Comparison of ENCODE assay signal across 1 cellular context in the genomic region with DNA sequence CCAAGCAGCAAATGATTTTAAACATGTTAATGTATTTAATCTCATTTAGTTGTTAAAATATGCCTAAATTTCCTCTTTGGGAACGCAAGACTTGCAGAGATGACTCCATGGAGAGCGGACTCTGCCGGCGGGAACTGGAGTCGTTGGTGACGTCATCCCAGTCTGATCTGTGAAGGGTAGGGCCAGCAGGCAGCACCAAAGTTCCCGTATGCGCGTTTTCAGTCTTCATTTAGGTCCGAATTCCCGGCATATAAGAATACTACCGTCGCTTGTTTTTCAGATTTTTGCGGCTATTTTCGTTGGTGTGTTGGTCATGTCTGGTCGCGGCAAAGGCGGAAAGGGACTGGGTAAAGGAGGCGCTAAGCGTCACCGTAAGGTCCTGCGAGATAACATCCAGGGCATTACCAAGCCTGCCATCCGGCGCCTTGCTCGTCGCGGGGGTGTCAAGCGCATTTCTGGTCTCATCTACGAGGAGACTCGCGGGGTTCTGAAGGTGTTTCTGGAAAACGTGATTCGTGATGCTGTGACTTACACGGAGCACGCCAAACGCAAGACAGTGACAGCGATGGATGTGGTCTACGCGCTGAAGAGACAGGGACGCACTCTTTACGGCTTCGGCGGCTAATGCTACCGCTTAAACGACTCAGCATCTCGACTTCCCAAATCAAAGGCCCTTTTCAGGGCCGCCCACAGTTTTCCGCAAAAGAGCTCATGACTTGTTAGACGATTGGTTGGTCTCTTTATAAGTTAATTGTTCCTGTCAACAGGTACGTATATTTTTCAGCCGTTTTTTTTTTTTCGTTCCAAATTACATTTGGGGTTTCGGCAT.
TF ChIP-seq lines count a peak whose summit lies in the region.

No MANE protein-coding gene starts in this region.

TF ChIP-seq in HepG2, 621 proteins besides CTCF, POLR2A, EP300 and RAD21 (continued from another document and continues in another):
- TF ChIP-seq ZNF83 (CRISPR knock-in tag; IDR thresholded peaks at IDR 0.05; ENCODE audit: borderline replicate concordance) (no peak), ZNF343 (CRISPR knock-in tag; IDR thresholded peaks at IDR 0.05) (no peak), ATF7 (IDR thresholded peaks at IDR 0.05) (peak; percentile 100), ATF7 (CRISPR knock-in tag; IDR thresholded peaks at IDR 0.05) (peak; percentile 100), E2F5 (CRISPR knock-in tag; conservative IDR thresholded peaks at IDR 0.05) (peak; percentile 62), FOXK1 (CRISPR knock-in tag; IDR thresholded peaks at IDR 0.05; ENCODE audit: borderline replicate concordance, low read depth) (peak; percentile 45; the same call in 1 of the 2 replicates), ZNF318 (CRISPR knock-in tag; IDR thresholded peaks at IDR 0.05) (no peak), ZBTB38 (CRISPR knock-in tag; IDR thresholded peaks at IDR 0.05) (no peak; the same call in 1 of the 2 replicates), KLF6 (CRISPR knock-in tag; IDR thresholded peaks at IDR 0.05) (peak; percentile 96), SMYD3 (CRISPR knock-in tag; IDR thresholded peaks at IDR 0.05) (peak; percentile 95), JDP2 (CRISPR knock-in tag; IDR thresholded peaks at IDR 0.05; ENCODE audit: borderline replicate concordance) (no peak), ZFP62 (CRISPR knock-in tag; IDR thresholded peaks at IDR 0.05) (no peak), NR2F2 (IDR thresholded peaks at IDR 0.05; ENCODE audit: borderline replicate concordance, low read depth) (peak; percentile 57; the same call in 1 of the 2 replicates), NKX3-1 (CRISPR knock-in tag; IDR thresholded peaks at IDR 0.05) (peak; percentile 87; the same call in 1 of the 2 replicates), NFRKB (IDR thresholded peaks at IDR 0.05) (no peak), MIER2 (CRISPR knock-in tag; IDR thresholded peaks at IDR 0.05) (peak; percentile 71; the same call in 1 of the 2 replicates), ZNF274 (CRISPR knock-in tag; IDR thresholded peaks at IDR 0.05) (peak; percentile 81), RBFOX2 (IDR thresholded peaks at IDR 0.05; ENCODE audit: low read depth, low read length) (peak; percentile 95), KMT2B (CRISPR knock-in tag; IDR thresholded peaks at IDR 0.05) (peak; percentile 61), HNRNPK (IDR thresholded peaks at IDR 0.05; ENCODE audit: low read depth, low read length, poor library complexity, severe bottlenecking) (no peak), RXRB (CRISPR knock-in tag; IDR thresholded peaks at IDR 0.05; ENCODE audit: borderline replicate concordance) (peak; percentile 69), GPBP1L1 (CRISPR knock-in tag; IDR thresholded peaks at IDR 0.05) (no peak), YEATS2 (CRISPR knock-in tag; IDR thresholded peaks at IDR 0.05; ENCODE audit: borderline replicate concordance) (peak; percentile 97), GATA4 (IDR thresholded peaks at IDR 0.05; ENCODE audit: borderline replicate concordance, low read depth) (peak; percentile 83; the same call in 1 of the 2 replicates), ZBTB3 (CRISPR knock-in tag; IDR thresholded peaks at IDR 0.05; ENCODE audit: borderline replicate concordance, low read depth) (peak; percentile 67; the same call in 1 of the 2 replicates), POGZ (CRISPR knock-in tag; IDR thresholded peaks at IDR 0.05) (no peak; the same call in none of the 2 replicates), ZBTB42 (CRISPR knock-in tag; IDR thresholded peaks at IDR 0.05) (peak; percentile 70; the same call in 1 of the 2 replicates), MED13 (CRISPR knock-in tag; IDR thresholded peaks at IDR 0.05) (peak; percentile 79), ZNF781 (CRISPR knock-in tag; IDR thresholded peaks at IDR 0.05; ENCODE audit: borderline replicate concordance, not compliant biosample characterization) (no peak), SRY (CRISPR knock-in tag; IDR thresholded peaks at IDR 0.05) (peak; percentile 82; the same call in 1 of the 2 replicates), ZFP36 (IDR thresholded peaks at IDR 0.05; ENCODE audit: borderline replicate concordance, low read depth, low read length, partially characterized antibody) (peak; percentile 12), ZNF496 (CRISPR knock-in tag; IDR thresholded peaks at IDR 0.05; ENCODE audit: insufficient replicate concordance) (no peak), CBX1 (IDR thresholded peaks at IDR 0.05; ENCODE audit: low read depth) (peak; percentile 97), ZNF484 (CRISPR knock-in tag; IDR thresholded peaks at IDR 0.05; ENCODE audit: borderline replicate concordance, low read depth) (no peak), ATRX (CRISPR knock-in tag; IDR thresholded peaks at IDR 0.05; ENCODE audit: borderline replicate concordance) (no peak), ERF (CRISPR knock-in tag; IDR thresholded peaks at IDR 0.05) (peak; percentile 87), ZBTB8A (CRISPR knock-in tag; IDR thresholded peaks at IDR 0.05; ENCODE audit: borderline replicate concordance, low read depth) (no peak), STAG1 (CRISPR knock-in tag; IDR thresholded peaks at IDR 0.05) (0 out of 2 replicates have a peak, but pooled peaks have one; percentile 5), ZBTB34 (CRISPR knock-in tag; IDR thresholded peaks at IDR 0.05) (no peak; the same call in 1 of the 2 replicates), ATM (IDR thresholded peaks at IDR 0.05; ENCODE audit: borderline replicate concordance) (no peak), CHCHD3 (CRISPR knock-in tag; IDR thresholded peaks at IDR 0.05) (no peak), RARA (CRISPR knock-in tag; IDR thresholded peaks at IDR 0.05) (no peak; the same call in none of the 2 replicates)
- TF ChIP-seq, protein P1, sequence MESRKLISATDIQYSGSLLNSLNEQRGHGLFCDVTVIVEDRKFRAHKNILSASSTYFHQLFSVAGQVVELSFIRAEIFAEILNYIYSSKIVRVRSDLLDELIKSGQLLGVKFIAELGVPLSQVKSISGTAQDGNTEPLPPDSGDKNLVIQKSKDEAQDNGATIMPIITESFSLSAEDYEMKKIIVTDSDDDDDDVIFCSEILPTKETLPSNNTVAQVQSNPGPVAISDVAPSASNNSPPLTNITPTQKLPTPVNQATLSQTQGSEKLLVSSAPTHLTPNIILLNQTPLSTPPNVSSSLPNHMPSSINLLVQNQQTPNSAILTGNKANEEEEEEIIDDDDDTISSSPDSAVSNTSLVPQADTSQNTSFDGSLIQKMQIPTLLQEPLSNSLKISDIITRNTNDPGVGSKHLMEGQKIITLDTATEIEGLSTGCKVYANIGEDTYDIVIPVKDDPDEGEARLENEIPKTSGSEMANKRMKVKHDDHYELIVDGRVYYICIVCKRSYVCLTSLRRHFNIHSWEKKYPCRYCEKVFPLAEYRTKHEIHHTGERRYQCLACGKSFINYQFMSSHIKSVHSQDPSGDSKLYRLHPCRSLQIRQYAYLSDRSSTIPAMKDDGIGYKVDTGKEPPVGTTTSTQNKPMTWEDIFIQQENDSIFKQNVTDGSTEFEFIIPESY (CRISPR knock-in tag; IDR thresholded peaks at IDR 0.05), result no peak
- TF ChIP-seq, protein P2, sequence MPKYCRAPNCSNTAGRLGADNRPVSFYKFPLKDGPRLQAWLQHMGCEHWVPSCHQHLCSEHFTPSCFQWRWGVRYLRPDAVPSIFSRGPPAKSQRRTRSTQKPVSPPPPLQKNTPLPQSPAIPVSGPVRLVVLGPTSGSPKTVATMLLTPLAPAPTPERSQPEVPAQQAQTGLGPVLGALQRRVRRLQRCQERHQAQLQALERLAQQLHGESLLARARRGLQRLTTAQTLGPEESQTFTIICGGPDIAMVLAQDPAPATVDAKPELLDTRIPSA (CRISPR knock-in tag; IDR thresholded peaks at IDR 0.05; ENCODE audit: borderline replicate concordance), result peak; percentile 39; the same call in 1 of the 2 replicates
- TF ChIP-seq, protein P3, sequence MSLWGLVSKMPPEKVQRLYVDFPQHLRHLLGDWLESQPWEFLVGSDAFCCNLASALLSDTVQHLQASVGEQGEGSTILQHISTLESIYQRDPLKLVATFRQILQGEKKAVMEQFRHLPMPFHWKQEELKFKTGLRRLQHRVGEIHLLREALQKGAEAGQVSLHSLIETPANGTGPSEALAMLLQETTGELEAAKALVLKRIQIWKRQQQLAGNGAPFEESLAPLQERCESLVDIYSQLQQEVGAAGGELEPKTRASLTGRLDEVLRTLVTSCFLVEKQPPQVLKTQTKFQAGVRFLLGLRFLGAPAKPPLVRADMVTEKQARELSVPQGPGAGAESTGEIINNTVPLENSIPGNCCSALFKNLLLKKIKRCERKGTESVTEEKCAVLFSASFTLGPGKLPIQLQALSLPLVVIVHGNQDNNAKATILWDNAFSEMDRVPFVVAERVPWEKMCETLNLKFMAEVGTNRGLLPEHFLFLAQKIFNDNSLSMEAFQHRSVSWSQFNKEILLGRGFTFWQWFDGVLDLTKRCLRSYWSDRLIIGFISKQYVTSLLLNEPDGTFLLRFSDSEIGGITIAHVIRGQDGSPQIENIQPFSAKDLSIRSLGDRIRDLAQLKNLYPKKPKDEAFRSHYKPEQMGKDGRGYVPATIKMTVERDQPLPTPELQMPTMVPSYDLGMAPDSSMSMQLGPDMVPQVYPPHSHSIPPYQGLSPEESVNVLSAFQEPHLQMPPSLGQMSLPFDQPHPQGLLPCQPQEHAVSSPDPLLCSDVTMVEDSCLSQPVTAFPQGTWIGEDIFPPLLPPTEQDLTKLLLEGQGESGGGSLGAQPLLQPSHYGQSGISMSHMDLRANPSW (CRISPR knock-in tag; IDR thresholded peaks at IDR 0.05; ENCODE audit: borderline replicate concordance), result no peak; the same call in 1 of the 2 replicates
